Comparison of ENCODE assay signal across 1 cellular context in the genomic region with DNA sequence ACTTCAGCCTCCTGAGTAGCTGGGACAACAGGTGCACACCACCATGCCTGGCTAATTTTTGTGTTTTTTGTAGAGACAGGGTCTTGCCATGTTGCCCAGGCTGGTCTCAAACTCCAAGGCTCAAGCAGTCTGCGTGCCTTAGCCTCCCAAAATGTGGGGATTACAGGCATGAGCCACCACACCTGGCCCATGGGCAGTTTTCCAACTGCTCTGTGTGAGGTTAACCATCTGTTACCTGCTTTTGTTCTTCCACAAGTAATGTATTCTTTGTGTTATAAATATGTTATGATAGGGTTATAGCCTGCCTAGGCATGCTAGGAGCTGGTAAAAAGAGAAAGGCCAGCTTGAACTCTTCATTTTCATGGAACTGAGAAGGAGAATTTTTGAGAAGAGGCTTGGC.
TF ChIP-seq lines count a peak whose summit lies in the region.

No MANE protein-coding gene starts in this region.

TF ChIP-seq in HEK293, 187 proteins besides CTCF, POLR2A, EP300 and RAD21 (continued from another document):
- TF ChIP-seq, protein P1, sequence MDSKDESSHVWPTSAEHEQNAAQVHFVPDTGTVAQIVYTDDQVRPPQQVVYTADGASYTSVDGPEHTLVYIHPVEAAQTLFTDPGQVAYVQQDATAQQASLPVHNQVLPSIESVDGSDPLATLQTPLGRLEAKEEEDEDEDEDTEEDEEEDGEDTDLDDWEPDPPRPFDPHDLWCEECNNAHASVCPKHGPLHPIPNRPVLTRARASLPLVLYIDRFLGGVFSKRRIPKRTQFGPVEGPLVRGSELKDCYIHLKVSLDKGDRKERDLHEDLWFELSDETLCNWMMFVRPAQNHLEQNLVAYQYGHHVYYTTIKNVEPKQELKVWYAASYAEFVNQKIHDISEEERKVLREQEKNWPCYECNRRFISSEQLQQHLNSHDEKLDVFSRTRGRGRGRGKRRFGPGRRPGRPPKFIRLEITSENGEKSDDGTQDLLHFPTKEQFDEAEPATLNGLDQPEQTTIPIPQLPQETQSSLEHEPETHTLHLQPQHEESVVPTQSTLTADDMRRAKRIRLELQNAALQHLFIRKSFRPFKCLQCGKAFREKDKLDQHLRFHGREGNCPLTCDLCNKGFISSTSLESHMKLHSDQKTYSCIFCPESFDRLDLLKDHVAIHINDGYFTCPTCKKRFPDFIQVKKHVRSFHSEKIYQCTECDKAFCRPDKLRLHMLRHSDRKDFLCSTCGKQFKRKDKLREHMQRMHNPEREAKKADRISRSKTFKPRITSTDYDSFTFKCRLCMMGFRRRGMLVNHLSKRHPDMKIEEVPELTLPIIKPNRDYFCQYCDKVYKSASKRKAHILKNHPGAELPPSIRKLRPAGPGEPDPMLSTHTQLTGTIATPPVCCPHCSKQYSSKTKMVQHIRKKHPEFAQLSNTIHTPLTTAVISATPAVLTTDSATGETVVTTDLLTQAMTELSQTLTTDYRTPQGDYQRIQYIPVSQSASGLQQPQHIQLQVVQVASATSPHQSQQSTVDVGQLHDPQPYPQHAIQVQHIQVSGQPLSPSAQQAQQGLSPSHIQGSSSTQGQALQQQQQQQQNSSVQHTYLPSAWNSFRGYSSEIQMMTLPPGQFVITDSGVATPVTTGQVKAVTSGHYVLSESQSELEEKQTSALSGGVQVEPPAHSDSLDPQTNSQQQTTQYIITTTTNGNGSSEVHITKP (tag by site-specific recombination; IDR thresholded peaks at IDR 0.05), result no peak
